In the genomic region with DNA sequence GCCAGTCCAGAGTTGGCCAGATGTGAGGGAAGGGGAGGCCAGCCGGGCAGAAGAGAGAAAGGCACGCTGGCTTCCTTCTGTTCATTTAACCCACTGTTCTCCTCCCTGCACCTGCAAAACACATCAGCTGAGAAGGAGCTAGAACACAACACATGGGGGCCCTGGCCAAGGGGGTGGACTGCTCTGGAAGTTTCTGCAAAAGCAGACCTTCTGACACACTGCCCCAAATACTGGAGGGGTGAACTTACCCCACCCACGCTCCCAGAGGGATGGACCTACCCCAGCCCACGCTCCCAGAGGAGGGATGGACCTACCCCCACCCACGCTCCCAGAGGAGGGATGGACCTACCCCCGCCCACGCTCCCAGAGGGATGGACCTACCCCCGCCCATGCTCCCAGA, we compare ENCODE assay signal across 15 cellular contexts.
A peak's percentile ranks its signal among the peaks of the same experiment; 100 is the strongest.
DNase-seq lines count a peak whose midpoint lies in the region; ATAC-seq lines count a peak whose summit lies in the region.
"Had no signal": no experiment of that assay in that cellular context is flagged by ENCODE, and none has a peak within 500 bp of the region (broad histone marks: within the 10 kb centered on the region; RNA-seq: fewer than 3 reads in every experiment).

No MANE protein-coding gene starts in this region.

- H2AK5ac ChIP-seq in neuronal stem cell (ENCODE audit: low read depth, low read length), result peak overlapping the region; percentile 70

- no CpG with 5 or more reads among the region's 8 CpGs for WGBS in neuronal stem cell (ENCODE audit: extremely low coverage in 2 of 2, insufficient read length in 2 of 2, insufficient replicate concordance in 1 of 2), 2 donors

- no peak overlapping the region for H4K91ac ChIP-seq in neuronal stem cell (ENCODE audit: low read depth, low read length, poor library complexity)

- DNase-seq in activated effector memory CD4-positive, alpha-beta T cell treated with anti-CD3 and anti-CD28 coated beads, Interleukin-2, amount 50 U/mL, for 16 hours, result peak; percentile 46
- DNase-seq in activated effector memory CD4-positive, alpha-beta T cell treated with Interleukin-2 at 50 U/mL for 16 hours, result no peak
- DNase-seq in left lobe of liver (ENCODE audit: low spot score), result peak; percentile 43
- no peak for DNase-seq in neuronal stem cell (ENCODE audit: low spot score)
- no peak for DNase-seq in anterior cingulate cortex (lab: John Stamatoyannopoulos, UW)
- no peak for DNase-seq in RPMI8226
- DNase-seq: 8988T; AML-193; CD8-positive, alpha-beta memory T cell; DMS79; H7 had no signal

- H3K14ac ChIP-seq in neuronal stem cell (ENCODE audit: low read length), result no peak overlapping the region

- no peak overlapping the region for H3K27ac ChIP-seq in neuronal stem cell (replicated peaks; ENCODE audit: low read length)
- H3K27ac ChIP-seq: BLaER1 had no signal

- H2BK12ac ChIP-seq in neuronal stem cell (ENCODE audit: low read length), result no peak overlapping the region

- H2AFZ ChIP-seq in neuronal stem cell (ENCODE audit: low read length), result no peak overlapping the region
- H2AFZ ChIP-seq: GM23338 had no signal

- H3K4me2 ChIP-seq in neuronal stem cell (ENCODE audit: insufficient read depth, low read length, poor library complexity, severe bottlenecking), result no peak overlapping the region
- H3K4me2 ChIP-seq: BLaER1, GM23338 had no signal

- peak overlapping the region; percentile 73 for H3K23ac ChIP-seq in neuronal stem cell (ENCODE audit: low read depth, low read length, poor library complexity)

- H3K9ac ChIP-seq in neuronal stem cell (ENCODE audit: low read depth, low read length, poor library complexity), result no peak overlapping the region
- H3K9ac ChIP-seq: BLaER1 had no signal

- H3K79me1 ChIP-seq in neuronal stem cell (ENCODE audit: low read depth, low read length), result no peaks in the 10 kb centered on the region

- no peak overlapping the region for H2BK5ac ChIP-seq in neuronal stem cell (ENCODE audit: low read length)

- peak overlapping the region; percentile 55 for H2BK15ac ChIP-seq in neuronal stem cell (ENCODE audit: low read length)

- H3K4me3 ChIP-seq in neuronal stem cell (ENCODE audit: low read length in 2 of 2), result no peak overlapping the region
- H3K4me3 ChIP-seq: BLaER1, GM12878, GM23338 had no signal

- H3K36me3 ChIP-seq in neuronal stem cell (replicated peaks in 1 of 2; ENCODE audit: control insufficient read depth in 2 of 2, insufficient read depth in 2 of 2, low read length in 2 of 2), result no peaks in the 10 kb centered on the region
- H3K36me3 ChIP-seq: BLaER1 had no signal

- no peak overlapping the region for H2BK120ac ChIP-seq in neuronal stem cell (ENCODE audit: low read depth, low read length)

- H3K18ac ChIP-seq in neuronal stem cell (ENCODE audit: low read length), result peak overlapping the region; percentile 48

- ATAC-seq in left lobe of liver, result no peak
- ATAC-seq in GM21423 (IDR thresholded peaks at IDR 0.05; ENCODE audit: unreplicated experiment), result no peak
- ATAC-seq: GM12878, GM23338 had no signal

- H3K9me3 ChIP-seq in neuronal stem cell (replicated peaks in 1 of 2; ENCODE audit: control insufficient read depth in 2 of 2, insufficient read depth in 1 of 2, low read depth in 1 of 2, low read length in 2 of 2), result peaks cover 0 to 1% of the 10 kb centered on the region in 2 donors

- no peaks in the 10 kb centered on the region for H3K4me1 ChIP-seq in neuronal stem cell (ENCODE audit: control insufficient read depth in 2 of 2, insufficient read depth in 1 of 2, low read depth in 1 of 2, low read length in 2 of 2)

- no peak overlapping the region for H4K8ac ChIP-seq in neuronal stem cell (ENCODE audit: low read depth, low read length)

- H3K27me3 ChIP-seq in neuronal stem cell (ENCODE audit: control insufficient read depth in 3 of 3, insufficient read depth in 3 of 3, low read depth in 1 of 3, low read length in 3 of 3), result peaks cover 0 to 22% (median 0%) of the 10 kb centered on the region in 3 experiments
- H3K27me3 ChIP-seq: BLaER1 had no signal

- H3K4ac ChIP-seq in neuronal stem cell (ENCODE audit: low read length), result no peak overlapping the region

Comparison
In these comparisons a context has a peak if more than half of its experiments do, and no peak if none do; other contexts are left out.
1. DNase-seq: peak in activated effector memory CD4-positive, alpha-beta T cell treated with anti-CD3 and anti-CD28 coated beads, Interleukin-2, amount 50 U/mL, for 16 hours (single experiment) and left lobe of liver (single experiment); none in activated effector memory CD4-positive, alpha-beta T cell treated with Interleukin-2 at 50 U/mL for 16 hours (single experiment), neuronal stem cell (single experiment), anterior cingulate cortex (0 of 58) and RPMI8226 (single experiment).